10 cellular contexts compared by ENCODE assay signal in genomic region chr5:121273818-121274433, GRCh38.
DNase-seq lines count a peak whose midpoint lies in the region; ATAC-seq and TF ChIP-seq lines count a peak whose summit lies in the region.
"Had no signal": no experiment of that assay in that cellular context is flagged by ENCODE, and none has a peak within 500 bp of the region (broad histone marks: within the 10 kb centered on the region; RNA-seq: fewer than 3 reads in every experiment).

No MANE protein-coding gene starts in this region.

- H3K27me3 Mint-ChIP-seq in HFFc6 (ENCODE audit: insufficient read depth), result no peaks in the 10 kb centered on the region
- H3K27me3 Mint-ChIP-seq in activated T-cell treated with anti-CD3 and anti-CD28 coated beads, Interleukin-2, amount 50 U/mL, for 4 hours (ENCODE audit: low read depth), result no peaks in the 10 kb centered on the region

- TF ChIP-seq CTCF in A673 (conservative IDR thresholded peaks at IDR 0.05; ENCODE audit: low read depth, low read length) (no peak), HFFc6 (IDR thresholded peaks at IDR 0.05) (no peak), foreskin keratinocyte (conservative IDR thresholded peaks at IDR 0.05) (no peak), upper lobe of right lung (IDR thresholded peaks at IDR 0.05) (no peak)

- H3K4me1 ChIP-seq in A673 (ENCODE audit: insufficient read depth, low read length, poor library complexity, severe bottlenecking) (no peaks in the 10 kb centered on the region), foreskin keratinocyte (no peaks in the 10 kb centered on the region), upper lobe of right lung (no peaks in the 10 kb centered on the region)
- H3K4me1 ChIP-seq: adrenal gland, lower lobe of right lung had no signal

- no peaks in the 10 kb centered on the region for H3K36me3 Mint-ChIP-seq in HFFc6 (ENCODE audit: low read depth)
- no peaks in the 10 kb centered on the region for H3K36me3 Mint-ChIP-seq in activated T-cell treated with anti-CD3 and anti-CD28 coated beads, Interleukin-2, amount 50 U/mL, for 4 hours (ENCODE audit: insufficient read depth)
- H3K36me3 Mint-ChIP-seq in activated naive CD4-positive, alpha-beta T cell treated with anti-CD3 and anti-CD28 coated beads, Interleukin-2, amount 50 U/mL, for 72 hours, result no peaks in the 10 kb centered on the region

- H3K9me3 ChIP-seq in A673 (ENCODE audit: low read depth, low read length, poor library complexity, severe bottlenecking) (no peaks in the 10 kb centered on the region), upper lobe of right lung (no peaks in the 10 kb centered on the region)
- H3K9me3 ChIP-seq: adrenal gland, lower lobe of right lung had no signal

- no peak overlapping the region for H3K4me3 Mint-ChIP-seq in HFFc6
- H3K4me3 Mint-ChIP-seq in activated T-cell treated with anti-CD3 and anti-CD28 coated beads, Interleukin-2, amount 50 U/mL, for 4 hours, result no peak overlapping the region

- CTCF ChIA-PET in A673 (lab: Charles Lee), result no interaction called here

- no peaks in the 10 kb centered on the region; the same call in 1 of the 2 replicates for H3K4me1 Mint-ChIP-seq in HFFc6 (ENCODE audit: low read depth)
- no peaks in the 10 kb centered on the region for H3K4me1 Mint-ChIP-seq in activated T-cell treated with anti-CD3 and anti-CD28 coated beads, Interleukin-2, amount 50 U/mL, for 4 hours (ENCODE audit: low read depth)

- peaks cover 22% of the 10 kb centered on the region for H3K9me3 Mint-ChIP-seq in HFFc6
- H3K9me3 Mint-ChIP-seq in activated T-cell treated with anti-CD3 and anti-CD28 coated beads, Interleukin-2, amount 50 U/mL, for 4 hours, result peaks cover 8% of the 10 kb centered on the region
- H3K9me3 Mint-ChIP-seq in activated naive CD4-positive, alpha-beta T cell treated with anti-CD3 and anti-CD28 coated beads, Interleukin-2, amount 50 U/mL, for 72 hours, result peaks cover 6 to 7% of the 10 kb centered on the region in 2 donors

- H3K36me3 ChIP-seq in A673 (ENCODE audit: insufficient read depth, low read length, poor library complexity, severe bottlenecking) (no peaks in the 10 kb centered on the region), upper lobe of right lung (no peaks in the 10 kb centered on the region)
- H3K36me3 ChIP-seq: adrenal gland, lower lobe of right lung had no signal

- intact Hi-C loops in A673 (cut with micrococcal nuclease; ENCODE audit: unreplicated experiment), result no loop called here
- intact Hi-C loops in upper lobe of right lung (cut with DNase I), result no loop called here

- H3K27ac Mint-ChIP-seq in HFFc6, result no peak overlapping the region
- no peak overlapping the region for H3K27ac Mint-ChIP-seq in activated naive CD4-positive, alpha-beta T cell treated with anti-CD3 and anti-CD28 coated beads, Interleukin-2, amount 50 U/mL, for 72 hours

- peak; percentile 89 for DNase-seq in A673 (ENCODE audit: low spot score)
- peak; percentile 1 for DNase-seq in HFFc6
- DNase-seq in SW 1271 (lab: John Stamatoyannopoulos, UW), result peak; percentile 79 to 91
- DNase-seq in foreskin keratinocyte, result peak; percentile 9 to 76
- DNase-seq in upper lobe of right lung, result no peak
- DNase-seq in activated T-cell treated with anti-CD3 and anti-CD28 coated beads, Interleukin-2, amount 50 U/mL, for 4 hours, result no peak
- no peak for DNase-seq in activated naive CD4-positive, alpha-beta T cell treated with anti-CD3 and anti-CD28 coated beads, Interleukin-2, amount 50 U/mL, for 72 hours (ENCODE audit: low spot score in 2 of 2)
- DNase-seq in NCI-H510A (lab: John Stamatoyannopoulos, UW), result no peak
- DNase-seq: adrenal gland, lower lobe of right lung had no signal

- BruUV-seq in A673 (replicated peaks; lab: Mats Ljungman, UMichigan), result no TSS peak

- H3K27ac ChIP-seq in A673 (ENCODE audit: low read depth, low read length, poor library complexity, severe bottlenecking) (peak overlapping the region; percentile 57), foreskin keratinocyte (no peak overlapping the region), upper lobe of right lung (no peak overlapping the region)
- H3K27ac ChIP-seq: adrenal gland, lower lobe of right lung had no signal

- ATAC-seq in foreskin keratinocyte, result peak; percentile 77
- ATAC-seq in upper lobe of right lung, result no peak
- ATAC-seq in activated T-cell treated with anti-CD3 and anti-CD28 coated beads, Interleukin-2, amount 50 U/mL, for 4 hours, result no peak
- ATAC-seq in activated naive CD4-positive, alpha-beta T cell treated with anti-CD3 and anti-CD28 coated beads, Interleukin-2, amount 50 U/mL, for 72 hours, result no peak
- ATAC-seq: lower lobe of right lung had no signal

- POLR2A ChIA-PET in A673 (lab: Charles Lee; ENCODE audit: low non-redundant PET), result no interaction called here

- H3K27me3 ChIP-seq in A673 (replicated peaks; ENCODE audit: insufficient read depth, low read depth, low read length, poor library complexity) (no peaks in the 10 kb centered on the region), foreskin keratinocyte (no peaks in the 10 kb centered on the region), upper lobe of right lung (no peaks in the 10 kb centered on the region)
- H3K27me3 ChIP-seq: adrenal gland had no signal

- H3K4me3 ChIP-seq in A673 (ENCODE audit: low read depth, low read length, poor library complexity, severe bottlenecking) (no peak overlapping the region), upper lobe of right lung (no peak overlapping the region)
- H3K4me3 ChIP-seq: adrenal gland, lower lobe of right lung had no signal

Comparison
In these comparisons a context has a peak if more than half of its experiments do, and no peak if none do; other contexts are left out.
1. DNase-seq: peak in A673 (single experiment), HFFc6 (single experiment), SW 1271 (2 of 2) and foreskin keratinocyte (2 of 2); none in upper lobe of right lung (single experiment), activated T-cell treated with anti-CD3 and anti-CD28 coated beads, Interleukin-2, amount 50 U/mL, for 4 hours (single experiment), activated naive CD4-positive, alpha-beta T cell treated with anti-CD3 and anti-CD28 coated beads, Interleukin-2, amount 50 U/mL, for 72 hours (0 of 2) and NCI-H510A (single experiment).